20 cellular contexts compared by ENCODE assay signal in the genomic region with DNA sequence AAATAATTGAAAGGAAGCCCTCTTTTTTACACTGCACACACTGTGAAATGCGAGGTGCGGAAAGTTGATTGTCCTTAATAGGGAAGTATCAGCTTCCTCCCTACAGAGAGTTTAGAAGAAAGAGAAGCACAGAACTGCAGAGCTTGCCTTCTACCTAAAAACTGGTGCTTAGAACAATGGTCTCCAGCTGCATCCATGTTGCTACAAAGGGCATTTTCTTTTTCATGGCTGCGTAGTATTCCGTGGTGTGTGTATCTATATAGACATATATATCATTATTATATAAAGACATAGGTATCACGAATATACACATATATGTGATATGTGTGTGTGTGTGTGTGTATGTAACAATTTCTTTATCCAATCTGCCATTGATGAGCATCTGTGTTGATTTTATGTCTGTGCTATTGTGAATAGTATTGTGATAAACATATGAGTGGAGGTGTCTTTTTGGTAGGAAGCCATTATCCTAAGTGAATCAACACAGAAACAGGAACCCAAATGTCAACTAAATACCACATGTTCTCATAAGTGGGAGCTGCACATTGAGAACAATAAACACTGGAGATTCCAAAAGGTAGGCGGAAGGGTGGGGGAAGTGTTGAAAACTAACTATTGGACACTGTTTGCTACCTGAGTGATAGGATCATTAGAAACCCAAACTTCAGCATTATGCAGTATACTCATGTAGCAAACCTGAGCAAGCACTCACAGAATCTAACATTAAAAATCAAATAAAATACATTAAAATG.
DNase-seq lines count a peak whose midpoint lies in the region; ATAC-seq, FAIRE-seq and TF ChIP-seq lines count a peak whose summit lies in the region.
"Had no signal": no experiment of that assay in that cellular context is flagged by ENCODE, and none has a peak within 500 bp of the region (broad histone marks: within the 10 kb centered on the region; RNA-seq: fewer than 3 reads in every experiment).

No MANE protein-coding gene starts in this region.

- no peaks in the 10 kb centered on the region for H3K27me3 ChIP-seq in OCI-LY3 (ENCODE audit: low read depth, low read length)
- no peaks in the 10 kb centered on the region for H3K27me3 ChIP-seq in K562 (ENCODE audit: control insufficient read depth in 2 of 2, insufficient read depth in 2 of 2, low read length in 2 of 2)
- no peaks in the 10 kb centered on the region for H3K27me3 ChIP-seq in upper lobe of right lung
- H3K27me3 ChIP-seq: BLaER1 treated with 17β-estradiol and CSF1 and Interleukin-3, amounts not matched to agents 10 nM and 100 nM had no signal

- 74% methylated on average over 6 of the region's 6 CpGs for WGBS in K562 (ENCODE audit: insufficient coverage, low coverage, missing lambda C conversion rate)

- no peaks in the 10 kb centered on the region for H3K9me1 ChIP-seq in K562 (ENCODE audit: control insufficient read depth, insufficient read depth, low read length)

- H3K36me3 ChIP-seq in OCI-LY3 (replicated peaks; ENCODE audit: low read depth, low read length) (peaks cover 23% of the 10 kb centered on the region), K562 (ENCODE audit: control insufficient read depth, insufficient read depth, low read length) (no peaks in the 10 kb centered on the region), upper lobe of right lung (no peaks in the 10 kb centered on the region)
- H3K36me3 ChIP-seq: BLaER1 treated with 17β-estradiol and CSF1 and Interleukin-3, amounts not matched to agents 10 nM and 100 nM had no signal

- H4K20me1 ChIP-seq in OCI-LY3 (ENCODE audit: insufficient read depth, low read length) (no peaks in the 10 kb centered on the region), K562 (replicated peaks; ENCODE audit: control insufficient read depth, insufficient read depth, low read length) (no peaks in the 10 kb centered on the region)
- H4K20me1 ChIP-seq: BLaER1 treated with 17β-estradiol and CSF1 and Interleukin-3, amounts not matched to agents 10 nM and 100 nM had no signal

- intact Hi-C loops in K562 (cut with micrococcal nuclease) (no loop called here), upper lobe of right lung (cut with DNase I) (no loop called here)

- CTCF ChIA-PET in K562 (lab: Yijun Ruan, JAX; ENCODE audit: low intra/inter-chr PET ratio): no interaction called here

- H3K9ac ChIP-seq in OCI-LY3 (ENCODE audit: low read length): peak overlapping the region; percentile 86
- no peak overlapping the region for H3K9ac ChIP-seq in K562 (ENCODE audit: insufficient read depth in 1 of 2, low read depth in 2 of 2, low read length in 2 of 2)
- H3K9ac ChIP-seq: BLaER1 treated with 17β-estradiol and CSF1 and Interleukin-3, amounts not matched to agents 10 nM and 100 nM had no signal

- no peak for TF ChIP-seq RAD21 in K562 (CRISPR knock-in tag; conservative IDR thresholded peaks at IDR 0.05 in 1 of 2, IDR thresholded peaks at IDR 0.05 in 1 of 2)

- ATAC-seq in K562 (no peak), upper lobe of right lung (peak; percentile 40)
- ATAC-seq: GM12878, GM23338, HepG2 had no signal

- peak; percentile 24 for DNase-seq in CD1c-positive myeloid dendritic cell (ENCODE audit: extremely low spot score)
- no peak for DNase-seq in K562 (ENCODE audit: extremely low read depth in 1 of 4, low spot score in 3 of 4)
- DNase-seq in upper lobe of right lung: no peak
- no peak for DNase-seq in NCI-H510A (lab: John Stamatoyannopoulos, UW)
- DNase-seq in cerebellar cortex (ENCODE audit: low spot score): no peak
- DNase-seq: CD4-positive, CD25-positive, alpha-beta regulatory T cell; CD8-positive, alpha-beta memory T cell; COR-L47; DMS 273 treated with DMSO at 0.1 percent for 48 hours; DMS53; DND-41; EL; HCEC 1CT; HFFc6 had no signal

- no TSS peak for BruUV-seq in K562 (replicated peaks; lab: Mats Ljungman, UMichigan)

- H3K79me2 ChIP-seq in OCI-LY3 (ENCODE audit: low read length): no peaks in the 10 kb centered on the region
- H3K79me2 ChIP-seq in K562 (ENCODE audit: control insufficient read depth, insufficient read depth, low read length): no peaks in the 10 kb centered on the region

- in situ Hi-C loops in K562 (cut with MboI): no loop called here

- TF ChIP-seq POLR2A in K562 (conservative IDR thresholded peaks at IDR 0.05): no peak

- no peak for TF ChIP-seq EP300 in K562 (IDR thresholded peaks at IDR 0.05; ENCODE audit: low read length)

- H2AFZ ChIP-seq in OCI-LY3 (ENCODE audit: low read depth, low read length) (no peak overlapping the region), K562 (ENCODE audit: low read depth, low read length) (no peak overlapping the region)
- H2AFZ ChIP-seq: GM23338 had no signal

- TF ChIP-seq CTCF in OCI-LY3 (IDR thresholded peaks at IDR 0.05; ENCODE audit: low read depth, low read length): no peak
- no peak for TF ChIP-seq CTCF in K562 (IDR thresholded peaks at IDR 0.05 in 2 of 3, conservative IDR thresholded peaks at IDR 0.05 in 1 of 3; ENCODE audit: insufficient read depth in 2 of 3, low read depth in 1 of 3, low read length in 3 of 3)
- TF ChIP-seq CTCF in upper lobe of right lung (IDR thresholded peaks at IDR 0.05): no peak

- H3K4me2 ChIP-seq in OCI-LY3 (ENCODE audit: low read length): peak overlapping the region; percentile 28
- H3K4me2 ChIP-seq in K562 (ENCODE audit: insufficient read depth, low read length): no peak overlapping the region
- H3K4me2 ChIP-seq: BLaER1 treated with 17β-estradiol and CSF1 and Interleukin-3, amounts not matched to agents 10 nM and 100 nM; GM23338 had no signal

- H3K9me3 ChIP-seq in OCI-LY3 (ENCODE audit: insufficient read depth, low read length): 0 out of 2 replicates have a peak, but pooled peaks cover 6% of the 10 kb centered on the region
- no peaks in the 10 kb centered on the region for H3K9me3 ChIP-seq in K562 (replicated peaks; ENCODE audit: control insufficient read depth, insufficient read depth, low read depth, low read length)
- H3K9me3 ChIP-seq in upper lobe of right lung: no peaks in the 10 kb centered on the region

- POLR2A ChIA-PET in K562 (lab: Yijun Ruan, JAX): interaction anchor here (0.6 kb wide), 2 partner anchors 7 to 487 kb away, joined by 3 read pairs; no protein-coding TSS in a partner anchor

- H3K4me1 ChIP-seq in OCI-LY3 (ENCODE audit: low read length): peaks cover 94% of the 10 kb centered on the region
- H3K4me1 ChIP-seq in K562 (replicated peaks in 1 of 2; ENCODE audit: control insufficient read depth in 2 of 2, insufficient read depth in 2 of 2, low read length in 2 of 2): peaks cover 6 to 45% of the 10 kb centered on the region in 2 experiments
- no peaks in the 10 kb centered on the region for H3K4me1 ChIP-seq in upper lobe of right lung

- FAIRE-seq in K562 (lab: Jason Lieb, UNC): no peak
- FAIRE-seq: GM12878, H54, HepG2 had no signal

- no peak overlapping the region for H3K4me3 ChIP-seq in OCI-LY3 (ENCODE audit: low read length)
- no peak overlapping the region for H3K4me3 ChIP-seq in K562
- H3K4me3 ChIP-seq in upper lobe of right lung: no peak overlapping the region
- H3K4me3 ChIP-seq: BLaER1 treated with 17β-estradiol and CSF1 and Interleukin-3, amounts not matched to agents 10 nM and 100 nM; GM12878; GM23338 had no signal

- H3K27ac ChIP-seq in OCI-LY3 (ENCODE audit: low read length) (peak overlapping the region; percentile 98), K562 (ENCODE audit: extremely low read depth, low read depth, low read length) (no peak overlapping the region), upper lobe of right lung (no peak overlapping the region)
- H3K27ac ChIP-seq: BLaER1 treated with 17β-estradiol and CSF1 and Interleukin-3, amounts not matched to agents 10 nM and 100 nM had no signal

TF ChIP-seq in K562, 482 proteins besides CTCF, POLR2A, EP300 and RAD21:
- no peak for TF ChIP-seq MTA2 (IDR thresholded peaks at IDR 0.05; ENCODE audit: low read depth)
- no peak for TF ChIP-seq JUND (IDR thresholded peaks at IDR 0.05; ENCODE audit: borderline replicate concordance, low read depth, low read length)
- TF ChIP-seq JUND (tag; IDR thresholded peaks at IDR 0.05; ENCODE audit: borderline replicate concordance, low read depth, low read length): no peak
- TF ChIP-seq BCOR (IDR thresholded peaks at IDR 0.05): peak; percentile 51; the same call in 1 of the 2 replicates
- TF ChIP-seq ZNF146 (CRISPR knock-in tag; IDR thresholded peaks at IDR 0.05; ENCODE audit: unreplicated experiment): peak; percentile 99
- peak in 1 of 2 experiments; percentile 18; a peak in 1 of 4 replicates for TF ChIP-seq RCOR1 (IDR thresholded peaks at IDR 0.05; ENCODE audit: borderline replicate concordance in 1 of 2, low read depth in 2 of 2, low read length in 2 of 2)
- TF ChIP-seq SRSF7 (optimal IDR thresholded peaks at IDR 0.05; ENCODE audit: low read depth, low read length): no peak
- TF ChIP-seq SUPT5H (IDR thresholded peaks at IDR 0.05): no peak
- peak; percentile 55; the same call in 1 of the 2 replicates for TF ChIP-seq ADNP (tag; IDR thresholded peaks at IDR 0.05)
- no peak for TF ChIP-seq KLF1 (tag; IDR thresholded peaks at IDR 0.05)
- TF ChIP-seq NCOA1 (IDR thresholded peaks at IDR 0.05; ENCODE audit: low read depth): no peak
- no peak for TF ChIP-seq HDAC6 (IDR thresholded peaks at IDR 0.05; ENCODE audit: low read depth, low read length)
- no peak for TF ChIP-seq SMARCB1 (IDR thresholded peaks at IDR 0.05; ENCODE audit: insufficient read length, low read depth)
- no peak for TF ChIP-seq PCBP2 (IDR thresholded peaks at IDR 0.05; ENCODE audit: low read depth, low read length, poor library complexity, severe bottlenecking)
- TF ChIP-seq RBM25 (IDR thresholded peaks at IDR 0.05; ENCODE audit: low read depth, low read length, severe bottlenecking): peak; percentile 74
- no peak for TF ChIP-seq CBFA2T3 (IDR thresholded peaks at IDR 0.05)
- TF ChIP-seq KDM1A (IDR thresholded peaks at IDR 0.05): peak in 1 of 2 experiments; percentile 35; a peak in 2 of 4 replicates
- TF ChIP-seq CBFA2T2 (conservative IDR thresholded peaks at IDR 0.05): no peak
- no peak for TF ChIP-seq SMAD4 (CRISPR knock-in tag; conservative IDR thresholded peaks at IDR 0.05)
- no peak for TF ChIP-seq EGR1 (conservative IDR thresholded peaks at IDR 0.05)
- TF ChIP-seq SAP30 (IDR thresholded peaks at IDR 0.05; ENCODE audit: borderline replicate concordance, insufficient read depth, low read depth, low read length, poor library complexity, severe bottlenecking): no peak
- TF ChIP-seq NEUROD1 (IDR thresholded peaks at IDR 0.05; ENCODE audit: borderline replicate concordance, low read depth, low read length, partially characterized antibody): no peak
